1 cellular context compared by ENCODE assay signal in the genomic region with DNA sequence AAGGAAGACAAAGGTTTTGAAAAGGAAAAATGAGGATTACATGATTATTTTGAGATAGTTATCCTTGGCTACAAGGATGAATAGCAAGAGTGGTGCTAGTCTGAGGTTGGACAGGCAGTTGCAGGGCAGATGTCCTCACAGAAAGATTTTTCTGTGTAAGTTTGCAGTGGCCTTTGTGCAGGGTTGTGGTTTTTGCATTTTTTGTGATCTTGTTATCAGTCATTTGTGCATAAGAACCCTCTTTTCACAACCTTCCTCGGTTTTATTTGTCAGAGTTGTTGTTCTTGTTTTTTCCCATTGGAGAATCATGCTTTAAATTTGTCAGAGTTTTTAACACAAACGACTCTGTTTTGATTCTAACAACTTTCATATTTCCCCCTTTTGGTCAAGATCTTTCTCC.
TF ChIP-seq lines count a peak whose summit lies in the region.

No MANE protein-coding gene starts in this region.

TF ChIP-seq in SK-N-SH, 30 proteins besides CTCF, POLR2A, EP300 and RAD21 (continued from another document):
- TF ChIP-seq REST (IDR thresholded peaks at IDR 0.05; ENCODE audit: low read depth, low read length) (no peak), MEF2A (IDR thresholded peaks at IDR 0.05; ENCODE audit: borderline replicate concordance, low read depth) (no peak), SIN3A (IDR thresholded peaks at IDR 0.05; ENCODE audit: borderline replicate concordance, low read depth, low read length) (no peak), JUND (IDR thresholded peaks at IDR 0.05) (no peak), YY1 (IDR thresholded peaks at IDR 0.05; ENCODE audit: low read depth) (no peak), EZH2phosphoT487 (IDR thresholded peaks at IDR 0.05; ENCODE audit: borderline replicate concordance, low read depth) (no peak), FOXJ3 (CRISPR knock-in tag; IDR thresholded peaks at IDR 0.05) (no peak), GATA2 (CRISPR knock-in tag; IDR thresholded peaks at IDR 0.05) (no peak), NFIC (IDR thresholded peaks at IDR 0.05; ENCODE audit: borderline replicate concordance) (no peak)
- TF ChIP-seq, protein P1, sequence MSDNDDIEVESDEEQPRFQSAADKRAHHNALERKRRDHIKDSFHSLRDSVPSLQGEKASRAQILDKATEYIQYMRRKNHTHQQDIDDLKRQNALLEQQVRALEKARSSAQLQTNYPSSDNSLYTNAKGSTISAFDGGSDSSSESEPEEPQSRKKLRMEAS (IDR thresholded peaks at IDR 0.05; ENCODE audit: low read depth), result no peak
- TF ChIP-seq, protein P2, sequence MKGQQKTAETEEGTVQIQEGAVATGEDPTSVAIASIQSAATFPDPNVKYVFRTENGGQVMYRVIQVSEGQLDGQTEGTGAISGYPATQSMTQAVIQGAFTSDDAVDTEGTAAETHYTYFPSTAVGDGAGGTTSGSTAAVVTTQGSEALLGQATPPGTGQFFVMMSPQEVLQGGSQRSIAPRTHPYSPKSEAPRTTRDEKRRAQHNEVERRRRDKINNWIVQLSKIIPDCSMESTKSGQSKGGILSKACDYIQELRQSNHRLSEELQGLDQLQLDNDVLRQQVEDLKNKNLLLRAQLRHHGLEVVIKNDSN (IDR thresholded peaks at IDR 0.05; ENCODE audit: borderline replicate concordance, low read depth), result no peak
